ENCODE assay signal across 8 cellular contexts in the genomic region with DNA sequence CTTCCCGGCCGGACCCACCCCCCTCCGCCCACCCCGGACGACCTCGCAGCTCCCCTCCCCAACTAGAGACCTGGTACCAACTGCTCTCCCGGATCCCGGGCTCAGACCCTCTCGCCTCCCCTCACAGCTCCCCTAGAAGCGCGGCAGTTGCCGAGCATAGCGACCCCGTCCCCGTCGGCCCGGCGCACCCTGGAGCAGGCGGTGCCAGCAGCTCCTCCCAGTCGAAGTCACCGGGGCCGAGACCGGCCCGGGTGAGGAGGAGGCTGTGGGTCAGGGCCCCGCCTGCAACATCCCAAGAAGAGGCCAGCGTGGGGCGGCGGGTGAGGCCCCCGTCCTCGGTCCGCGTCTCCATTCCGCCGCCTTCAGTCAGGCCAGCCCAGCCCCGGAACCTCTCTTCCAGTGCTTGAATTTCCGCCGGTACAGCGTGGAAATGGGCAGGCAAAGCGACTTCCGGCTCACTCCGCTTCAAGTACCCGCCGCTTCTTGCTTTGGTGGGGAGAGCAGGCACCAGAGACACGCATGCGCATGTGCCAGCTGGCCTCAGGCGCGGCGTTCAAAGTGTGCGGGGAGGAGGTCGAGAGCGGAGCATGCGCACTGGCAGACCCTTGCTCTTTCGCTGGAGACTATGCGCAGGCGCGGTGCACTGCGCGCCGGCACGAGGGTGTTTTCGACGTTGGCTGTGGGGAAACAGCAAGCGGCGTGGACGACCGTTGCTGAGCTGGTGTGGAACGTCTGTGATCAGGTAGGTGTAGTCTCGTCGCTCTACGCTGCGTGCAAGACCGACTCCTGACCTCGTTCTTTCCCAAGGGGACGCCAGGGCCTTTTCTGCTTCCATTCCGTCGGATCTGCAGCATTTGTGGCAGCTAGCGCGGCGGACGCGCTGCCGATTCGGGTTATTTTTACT.
A peak's percentile ranks its signal among the peaks of the same experiment; 100 is the strongest.
DNase-seq lines count a peak whose midpoint lies in the region; ATAC-seq and TF ChIP-seq lines count a peak whose summit lies in the region.

A gene with protein sequence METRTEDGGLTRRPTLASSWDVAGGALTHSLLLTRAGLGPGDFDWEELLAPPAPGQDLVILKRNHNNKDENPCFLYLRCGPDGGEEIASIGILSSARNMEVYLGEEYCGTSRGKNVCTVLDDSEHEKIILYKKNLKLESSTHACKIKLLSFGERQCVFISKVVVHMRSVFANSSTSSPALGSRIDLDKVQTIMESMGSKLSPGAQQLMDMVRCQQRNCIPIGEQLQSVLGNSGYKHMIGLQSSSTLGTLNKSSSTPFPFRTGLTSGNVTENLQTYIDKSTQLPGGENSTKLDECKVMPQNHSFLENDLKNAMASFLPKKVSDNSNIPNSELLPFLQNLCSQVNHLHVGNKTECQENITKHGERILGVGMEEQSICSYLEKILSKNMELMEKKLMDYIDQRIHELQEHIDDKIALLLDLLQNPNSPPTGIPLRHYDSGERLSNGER (minus strand): TSS at position 401 of the 904 bp plus-strand sequence. CDS start 49 bp downstream, at position 352.

- TF ChIP-seq CTCF in AG09309 (IDR thresholded peaks at IDR 0.05; ENCODE audit: control insufficient read depth, insufficient read depth, low read depth, low read length, missing control alignments): no peak

- DNase-seq in AG09309 (ENCODE audit: low read depth) (peak; percentile 94), NCI-H446 (lab: John Stamatoyannopoulos, UW) (peak; percentile 88 to 93), cerebellar nuclear complex (lab: John Stamatoyannopoulos, UW) (peak; percentile 74 to 89), islet precursor cell (peak; percentile 99)
- peak; percentile 90 to 96 (median 96) for DNase-seq in stimulated activated CD4-positive, alpha-beta T cell treated with anti-CD3 and anti-CD28 coated beads, Interleukin-12 subunit alpha, Interleukin-12 subunit beta, amount 100 ng/mL, for 48 hours (ENCODE audit: low read depth in 2 of 3, low spot score in 1 of 3)

- ATAC-seq in GM19025 (IDR thresholded peaks at IDR 0.05; ENCODE audit: low read depth, unreplicated experiment) (peak; percentile 99), HG03342 (IDR thresholded peaks at IDR 0.05; ENCODE audit: unreplicated experiment) (peak; percentile 97)
- peak; percentile 99 for ATAC-seq in activated CD4-positive, CD25-positive, alpha-beta regulatory T cell treated with anti-CD3 and anti-CD28 coated beads, Interleukin-2, amount 50 U/mL, for 24 hours

- H3K4me3 ChIP-seq in AG09309 (ENCODE audit: control insufficient read depth, low read depth, low read length): peak within 1 kb of the TSS; percentile 96

Comparison
In these comparisons a context has a peak if more than half of its experiments do, and no peak if none do; other contexts are left out.
1. Peak in every context shown above with its lines: DNase-seq, ATAC-seq and H3K4me3 ChIP-seq.